8 cellular contexts compared by ENCODE assay signal in the genomic region with DNA sequence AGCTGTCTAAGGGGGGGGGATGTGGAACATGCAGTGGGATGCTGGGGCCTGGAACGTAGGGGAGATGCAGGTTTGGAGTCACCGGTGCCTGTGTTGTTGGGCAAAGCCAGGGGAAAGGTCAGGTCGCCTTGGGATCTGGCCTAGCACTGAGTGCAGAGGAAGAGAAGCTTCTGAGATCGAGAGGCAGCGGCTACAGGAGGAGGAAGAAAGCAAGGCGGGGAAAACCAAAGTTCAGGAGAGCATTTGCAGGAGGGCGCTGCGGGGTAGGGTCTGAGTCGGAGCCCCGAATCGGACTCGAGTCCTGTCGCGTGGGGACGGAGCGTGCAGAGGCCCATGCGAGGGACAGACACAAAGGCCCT. TPM values are rescaled to one million over a fixed set of nuclear protein-coding genes. Genes with fewer than 3 reads are reported as not detected.
DNase-seq lines count a peak whose midpoint lies in the region; ATAC-seq, FAIRE-seq and TF ChIP-seq lines count a peak whose summit lies in the region.

No MANE protein-coding gene starts in this region.

- peak overlapping the region; percentile 96 for H3K9ac ChIP-seq in HepG2 (ENCODE audit: insufficient read depth, low read depth, low read length)

- H3K4me2 ChIP-seq in HepG2 (ENCODE audit: low read depth, low read length), result peak overlapping the region; percentile 97

- no peaks in the 10 kb centered on the region for H3K9me3 ChIP-seq in HepG2 (ENCODE audit: low read length)
- no peaks in the 10 kb centered on the region for H3K9me3 ChIP-seq in transverse colon

- no peaks in the 10 kb centered on the region; a peak in 1 of 5 replicates for H3K36me3 ChIP-seq in HepG2 (replicated peaks in 1 of 2; ENCODE audit: control insufficient read depth in 1 of 2, insufficient read depth in 2 of 2, low read length in 2 of 2)
- no peaks in the 10 kb centered on the region for H3K36me3 ChIP-seq in transverse colon

- H3K4me1 ChIP-seq in HepG2 (ENCODE audit: insufficient read depth, low read length), result peaks cover 77% of the 10 kb centered on the region
- H3K4me1 ChIP-seq in transverse colon, result peaks cover 8 to 39% (median 23%) of the 10 kb centered on the region in 4 donors

- H3K27me3 ChIP-seq in HepG2 (ENCODE audit: control insufficient read depth in 1 of 2, insufficient read depth in 2 of 2, low read length in 2 of 2), result no peaks in the 10 kb centered on the region
- no peaks in the 10 kb centered on the region for H3K27me3 ChIP-seq in transverse colon

- peak overlapping the region; percentile 79 for H3K4me3 Mint-ChIP-seq in activated naive CD4-positive, alpha-beta T cell treated with anti-CD3 and anti-CD28 coated beads, Interleukin-2, amount 10 ng/mL, durations not matched to agents 7 days and 5 days
- peak overlapping the region; percentile 83 for H3K4me3 Mint-ChIP-seq in activated naive CD8-positive, alpha-beta T cell treated with anti-CD3 and anti-CD28 coated beads, Interleukin-2, amount 10 ng/mL, durations not matched to agents 7 days and 5 days

- intact Hi-C loops in HepG2 (cut with micrococcal nuclease; ENCODE audit: unreplicated experiment) (loop anchor here (2.0 kb wide), 1 partner anchor 36 kb away; no protein-coding TSS in a partner anchor), transverse colon (cut with DNase I; ENCODE audit: low total_unique reads) (no loop called here), posterior vena cava (cut with DNase I) (no loop called here)

- CTCF ChIA-PET in activated naive CD4-positive, alpha-beta T cell treated with anti-CD3 and anti-CD28 coated beads, Interleukin-2, amount 10 ng/mL, durations not matched to agents 7 days and 5 days (lab: Charles Lee), result interaction anchor here (0.9 to 12.7 kb wide), 13 partner anchors 21 to 274 kb away, joined by 3 to 240 read pairs (median 15); no protein-coding TSS in a partner anchor
- CTCF ChIA-PET in HepG2 (lab: Yijun Ruan, JAX; ENCODE audit: low intra/inter-chr PET ratio, low total read pairs), result interaction anchor here (2.1 to 2.6 kb wide), 3 partner anchors 37 to 203 kb away, joined by 8 to 28 read pairs (median 13); a partner anchor contains a TSS

- H3K27ac ChIP-seq in HepG2 (ENCODE audit: extremely low read length, insufficient read depth, low read length) (peak overlapping the region; percentile 88), transverse colon (peak overlapping the region; percentile 89 to 98 (median 96))

- no peaks in the 10 kb centered on the region; the same call in 1 of the 2 replicates for H4K20me1 ChIP-seq in HepG2 (ENCODE audit: insufficient read depth, low read length)

- TF ChIP-seq CTCF in HepG2 (CRISPR knock-in tag; IDR thresholded peaks at IDR 0.05) (peak; percentile 40), transverse colon (IDR thresholded peaks at IDR 0.05) (no peak)

- H3K4me3 ChIP-seq in HepG2 (replicated peaks in 1 of 3; ENCODE audit: insufficient read depth in 1 of 3, low read depth in 2 of 3, low read length in 3 of 3) (peak overlapping the region; percentile 81 to 91 (median 85)), transverse colon (peak overlapping the region; percentile 65 to 88 (median 80))

- no peak for TF ChIP-seq RAD21 in HepG2 (CRISPR knock-in tag; IDR thresholded peaks at IDR 0.05)

- TF ChIP-seq POLR2A in HepG2 (IDR thresholded peaks at IDR 0.05; ENCODE audit: insufficient read depth in 1 of 2, low read depth in 2 of 2, low read length in 2 of 2), result no peak
- no peak for TF ChIP-seq POLR2A in transverse colon (IDR thresholded peaks at IDR 0.05)

- POLR2A ChIA-PET in activated naive CD8-positive, alpha-beta T cell treated with anti-CD3 and anti-CD28 coated beads, Interleukin-2, amount 10 ng/mL, durations not matched to agents 7 days and 5 days (lab: Charles Lee), result interaction anchor here (0.8 to 17.2 kb wide), 7 partner anchors 9 to 182 kb away, joined by 3 to 505 read pairs (median 8); a partner anchor contains a TSS
- POLR2A ChIA-PET in HepG2 (lab: Yijun Ruan, JAX), result interaction anchor here (0.8 to 2.3 kb wide), 4 partner anchors 9 to 204 kb away, joined by 3 to 18 read pairs (median 8); a partner anchor contains a TSS

- H3K79me2 ChIP-seq in HepG2 (ENCODE audit: insufficient read depth, low read length), result peaks cover 39% of the 10 kb centered on the region

- BruUV-seq in HepG2 (replicated peaks; lab: Mats Ljungman, UMichigan), result no TSS peak

- no peaks in the 10 kb centered on the region for H3K27me3 Mint-ChIP-seq in activated naive CD4-positive, alpha-beta T cell treated with anti-CD3 and anti-CD28 coated beads, Interleukin-2, amount 10 ng/mL, durations not matched to agents 7 days and 5 days
- H3K27me3 Mint-ChIP-seq in activated naive CD8-positive, alpha-beta T cell treated with anti-CD3 and anti-CD28 coated beads, Interleukin-2, amount 10 ng/mL, durations not matched to agents 7 days and 5 days, result no peaks in the 10 kb centered on the region

- WGBS in HepG2 (ENCODE audit: low lambda C conversion rate), result under 1% methylated on average over 17 of the region's 17 CpGs
- WGBS in transverse colon (ENCODE audit: low coverage in 1 of 2), 2 donors, result 25 to 67% methylated on average over 3 to 11 of the region's 17 CpGs

- no peak overlapping the region for H2AFZ ChIP-seq in HepG2 (ENCODE audit: low read length)

- in situ Hi-C loops in HepG2 (cut with HindIII; ENCODE audit: extremely low pct_ligation_motif_present, low pct_unique_long_range_greater_than_20kb) (loop anchor here (10.0 kb wide), 1 partner anchor 198 kb away; no protein-coding TSS in a partner anchor), transverse colon (cut with MboI; ENCODE audit: low pct_ligation_motif_present in 1 of 4, low pct_unique_long_range_greater_than_20kb in 1 of 4, low sequenced_read_pairs in 3 of 4) (no loop called here)

- peaks cover 48% of the 10 kb centered on the region for H3K4me1 Mint-ChIP-seq in activated naive CD4-positive, alpha-beta T cell treated with anti-CD3 and anti-CD28 coated beads, Interleukin-2, amount 10 ng/mL, durations not matched to agents 7 days and 5 days
- peaks cover 42% of the 10 kb centered on the region for H3K4me1 Mint-ChIP-seq in activated naive CD8-positive, alpha-beta T cell treated with anti-CD3 and anti-CD28 coated beads, Interleukin-2, amount 10 ng/mL, durations not matched to agents 7 days and 5 days

- no peak for ATAC-seq in activated naive CD8-positive, alpha-beta T cell treated with anti-CD3 and anti-CD28 coated beads, Interleukin-2, amount 10 ng/mL, durations not matched to agents 7 days and 5 days (ENCODE audit: low read depth)
- ATAC-seq in HepG2, result peak; percentile 6

- H3K27ac Mint-ChIP-seq in activated naive CD4-positive, alpha-beta T cell treated with anti-CD3 and anti-CD28 coated beads, Interleukin-2, amount 10 ng/mL, durations not matched to agents 7 days and 5 days, result peak overlapping the region; percentile 89
- peak overlapping the region; percentile 83 for H3K27ac Mint-ChIP-seq in activated naive CD8-positive, alpha-beta T cell treated with anti-CD3 and anti-CD28 coated beads, Interleukin-2, amount 10 ng/mL, durations not matched to agents 7 days and 5 days

- no peak for DNase-seq in activated naive CD4-positive, alpha-beta T cell treated with anti-CD3 and anti-CD28 coated beads, Interleukin-2, amount 10 ng/mL, durations not matched to agents 7 days and 5 days
- no peak for DNase-seq in activated naive CD4-positive, alpha-beta T cell treated with Interleukin-2 at 50 U/mL for 16 hours
- no peak for DNase-seq in activated naive CD8-positive, alpha-beta T cell treated with anti-CD3 and anti-CD28 coated beads, Interleukin-2, amount 10 ng/mL, durations not matched to agents 7 days and 5 days
- DNase-seq in HepG2 (ENCODE audit: low spot score) (no peak), transverse colon (no peak), NCI-H1417 (lab: John Stamatoyannopoulos, UW) (no peak), posterior vena cava (ENCODE audit: low spot score) (no peak), activated gamma-delta T cell treated with Interleukin-2 at 50 U/mL for 16 hours (no peak)

- no peaks in the 10 kb centered on the region for H3K9me3 Mint-ChIP-seq in activated naive CD4-positive, alpha-beta T cell treated with anti-CD3 and anti-CD28 coated beads, Interleukin-2, amount 10 ng/mL, durations not matched to agents 7 days and 5 days
- H3K9me3 Mint-ChIP-seq in activated naive CD8-positive, alpha-beta T cell treated with anti-CD3 and anti-CD28 coated beads, Interleukin-2, amount 10 ng/mL, durations not matched to agents 7 days and 5 days, result no peaks in the 10 kb centered on the region

- TF ChIP-seq EP300 in HepG2 (IDR thresholded peaks at IDR 0.05; ENCODE audit: low read depth in 2 of 2, low read length in 2 of 2) (no peak), HepG2 (CRISPR knock-in tag; IDR thresholded peaks at IDR 0.05; ENCODE audit: borderline replicate concordance) (no peak), transverse colon (IDR thresholded peaks at IDR 0.05; ENCODE audit: low read depth) (no peak)

- FAIRE-seq in HepG2 (lab: Jason Lieb, UNC), result no peak

- peaks cover 30% of the 10 kb centered on the region for H3K36me3 Mint-ChIP-seq in activated naive CD4-positive, alpha-beta T cell treated with anti-CD3 and anti-CD28 coated beads, Interleukin-2, amount 10 ng/mL, durations not matched to agents 7 days and 5 days
- peaks cover 18% of the 10 kb centered on the region for H3K36me3 Mint-ChIP-seq in activated naive CD8-positive, alpha-beta T cell treated with anti-CD3 and anti-CD28 coated beads, Interleukin-2, amount 10 ng/mL, durations not matched to agents 7 days and 5 days

RNA-seq across cellular contexts. Expression of a gene that starts 1.0 kb away (rescaled TPM):
- 100 to 1,000 TPM; 419 to 425 TPM for total RNA-seq in activated naive CD8-positive, alpha-beta T cell treated with anti-CD3 and anti-CD28 coated beads, Interleukin-2, amount 10 ng/mL, durations not matched to agents 7 days and 5 days
- total RNA-seq in HepG2 (2016; rRNA removed; fragmentation: Illumina TruSeq; extraction: Trizol) (53.1 and 85.3 TPM in 2 replicates), transverse colon (100 to 1,000 TPM in 3 of 4 donors, 10 to 100 TPM in 1; 82.7 to 377 (median 155) TPM), posterior vena cava (10 to 100 TPM; 81.0 to 83.0 TPM)
- 8.3 and 10.2 TPM in 2 replicates for total RNA-seq in HepG2 (2016; cell fraction: cytosol; rRNA removed; fragmentation: Illumina TruSeq; extraction: Trizol; ENCODE audit: low read depth)
- total RNA-seq in HepG2 (2016; cell fraction: insoluble cytoplasmic fraction; rRNA removed; fragmentation: Illumina TruSeq; extraction: Trizol), result 43.2 and 85.3 TPM in 2 replicates
- 23.6 and 25.9 TPM in 2 replicates for total RNA-seq in HepG2 (2016; cell fraction: membrane; rRNA removed; fragmentation: Illumina TruSeq; extraction: Trizol)
- 119 and 141 TPM in 2 replicates for total RNA-seq in HepG2 (2016; cell fraction: nucleus; rRNA removed; fragmentation: Illumina TruSeq; extraction: Trizol)
- polyA plus RNA-seq in HepG2 (2011; rRNA removed), result 158 and 207 TPM in 2 replicates
- polyA plus RNA-seq in HepG2 (2011; cell fraction: cytosol; rRNA removed), result 50.7 and 54.7 TPM in 2 replicates
- 1,608 and 1,708 TPM in 2 replicates for polyA plus RNA-seq in HepG2 (2011; cell fraction: nucleus; rRNA removed)
- polyA plus RNA-seq in HepG2 (2012), result 152 and 164 TPM in 2 replicates
- polyA plus RNA-seq in HepG2 (2016; cell fraction: cytosol; fragmentation: Illumina TruSeq; extraction: Trizol; ENCODE audit: low read depth), result 3.6 and 4.0 TPM in 2 replicates
- 54.2 and 61.1 TPM in 2 replicates for polyA plus RNA-seq in HepG2 (2016; cell fraction: insoluble cytoplasmic fraction; fragmentation: Illumina TruSeq; extraction: Trizol; ENCODE audit: low read depth)
- polyA plus RNA-seq in HepG2 (2016; cell fraction: membrane; fragmentation: Illumina TruSeq; extraction: Trizol; ENCODE audit: low read depth), result 12.4 and 12.5 TPM in 2 replicates
- 371 and 407 TPM in 2 replicates for polyA plus RNA-seq in HepG2 (2016; cell fraction: nucleus; fragmentation: Illumina TruSeq; extraction: Trizol; ENCODE audit: insufficient read depth, low read depth)
- 74.2 and 219 TPM in 2 replicates for polyA minus RNA-seq in HepG2 (2011; rRNA and poly(A)+ RNA removed; ENCODE audit: low replicate concordance)
- 77.9 and 95.1 TPM in 2 replicates for polyA minus RNA-seq in HepG2 (2011; cell fraction: cytosol; rRNA and poly(A)+ RNA removed)
- 286 and 292 TPM in 2 replicates for polyA minus RNA-seq in HepG2 (2011; cell fraction: nucleus; rRNA and poly(A)+ RNA removed)
